In genomic region chr11:96073536-96073935, GRCh38 we compare ENCODE assay signal across 33 cellular contexts.
A peak's percentile ranks its signal among the peaks of the same experiment; 100 is the strongest.
DNase-seq lines count a peak whose midpoint lies in the region; ATAC-seq, FAIRE-seq and TF ChIP-seq lines count a peak whose summit lies in the region.
"Had no signal": no experiment of that assay in that cellular context is flagged by ENCODE, and none has a peak within 500 bp of the region (broad histone marks: within the 10 kb centered on the region; RNA-seq: fewer than 3 reads in every experiment).

No MANE protein-coding gene starts in this region.

- no peaks in the 10 kb centered on the region for H3K9me3 Mint-ChIP-seq in activated CD4-positive, alpha-beta T cell treated with anti-CD3 and anti-CD28 coated beads for 36 hours (ENCODE audit: low read depth)
- H3K9me3 Mint-ChIP-seq: natural killer cell treated with Interleukin-12 subunit alpha and Interleukin-12 subunit beta and Interleukin-15 and Interleukin-18, amount 100 ng/mL, for 72 hours; T-cell had no signal

- peaks cover 0 to 3% (median 0%) of the 10 kb centered on the region in 3 donors for H3K4me1 ChIP-seq in pancreas
- no peaks in the 10 kb centered on the region for H3K4me1 ChIP-seq in effector memory CD4-positive, alpha-beta T cell (ENCODE audit: control insufficient read depth, insufficient read depth, low read length, poor library complexity, severe bottlenecking)

- intact Hi-C loops in activated CD4-positive, alpha-beta T cell treated with anti-CD3 and anti-CD28 coated beads for 36 hours (cut with DNase I, micrococcal nuclease), result loop anchor here in 1 of 2 experiments (10.0 kb wide), 1 partner anchor 389 kb away; no protein-coding TSS in a partner anchor
- intact Hi-C loops in pancreas (cut with DNase I), result no loop called here

- H3K4me3 ChIP-seq in pancreas, result no peak overlapping the region
- H3K4me3 ChIP-seq in effector memory CD4-positive, alpha-beta T cell (ENCODE audit: insufficient read depth, low read depth, low read length, poor library complexity, severe bottlenecking), result no peak overlapping the region
- H3K4me3 ChIP-seq: esophagus muscularis mucosa, heart left ventricle, lung, SJSA1, suprapubic skin had no signal

- peaks cover 47% of the 10 kb centered on the region for H3K36me3 Mint-ChIP-seq in activated CD4-positive, alpha-beta T cell treated with anti-CD3 and anti-CD28 coated beads for 36 hours (ENCODE audit: low read depth)
- H3K36me3 Mint-ChIP-seq: natural killer cell treated with Interleukin-12 subunit alpha and Interleukin-12 subunit beta and Interleukin-15 and Interleukin-18, amount 100 ng/mL, for 72 hours had no signal

- H3K36me3 ChIP-seq in pancreas, result no peaks in the 10 kb centered on the region
- H3K36me3 ChIP-seq in effector memory CD4-positive, alpha-beta T cell (ENCODE audit: control insufficient read depth, insufficient read depth, low read length), result no peaks in the 10 kb centered on the region
- H3K36me3 ChIP-seq: SJSA1, suprapubic skin had no signal

- H3K27me3 ChIP-seq in pancreas, result no peaks in the 10 kb centered on the region
- no peaks in the 10 kb centered on the region for H3K27me3 ChIP-seq in effector memory CD4-positive, alpha-beta T cell (replicated peaks; ENCODE audit: control insufficient read depth, insufficient read depth, low read length, poor library complexity, severe bottlenecking)
- H3K27me3 ChIP-seq: esophagus muscularis mucosa, heart left ventricle, SJSA1, suprapubic skin had no signal

- POLR2A ChIA-PET in activated CD4-positive, alpha-beta T cell treated with anti-CD3 and anti-CD28 coated beads for 36 hours (lab: Charles Lee), result no interaction called here

- FAIRE-seq in pancreas (lab: Jason Lieb, UNC), result no peak
- FAIRE-seq: keratinocyte had no signal

- CTCF ChIA-PET in activated CD4-positive, alpha-beta T cell treated with anti-CD3 and anti-CD28 coated beads for 36 hours (lab: Charles Lee), result no interaction called here

- H3K27ac Mint-ChIP-seq in activated CD4-positive, alpha-beta T cell treated with anti-CD3 and anti-CD28 coated beads for 36 hours, result peak overlapping the region; percentile 63

- WGBS in pancreas, 2 donors, result 25 to 28% methylated on average over 6 of the region's 6 CpGs

- no peak for ATAC-seq in activated CD4-positive, alpha-beta T cell treated with anti-CD3 and anti-CD28 coated beads for 36 hours
- ATAC-seq in HG02759 (IDR thresholded peaks at IDR 0.05; ENCODE audit: unreplicated experiment) (peak; percentile 24), pancreas (peak; percentile 65 to 88 (median 78)), HG03159 (IDR thresholded peaks at IDR 0.05; ENCODE audit: unreplicated experiment) (no peak)
- ATAC-seq: HCT116; heart left ventricle; natural killer cell treated with Interleukin-12 subunit alpha and Interleukin-12 subunit beta and Interleukin-15 and Interleukin-18, amount 100 ng/mL, for 72 hours; T-cell had no signal

- H3K4me1 Mint-ChIP-seq in activated CD4-positive, alpha-beta T cell treated with anti-CD3 and anti-CD28 coated beads for 36 hours, result peaks cover 79% of the 10 kb centered on the region

- H3K27ac ChIP-seq in pancreas, result peak overlapping the region in 3 of 4 donors; percentile 30 to 53 (median 43)
- no peak overlapping the region for H3K27ac ChIP-seq in effector memory CD4-positive, alpha-beta T cell (ENCODE audit: insufficient read depth, low read length, poor library complexity, severe bottlenecking)
- H3K27ac ChIP-seq: 22Rv1, esophagus muscularis mucosa, RWPE1, SJSA1, suprapubic skin had no signal

- no peaks in the 10 kb centered on the region for H3K9me3 ChIP-seq in pancreas
- no peaks in the 10 kb centered on the region for H3K9me3 ChIP-seq in effector memory CD4-positive, alpha-beta T cell (ENCODE audit: control insufficient read depth, low read length)
- H3K9me3 ChIP-seq: Caco-2, esophagus muscularis mucosa, heart left ventricle, SJSA1, suprapubic skin had no signal

- no peak for DNase-seq in activated CD4-positive, alpha-beta T cell treated with anti-CD3 and anti-CD28 coated beads for 36 hours
- DNase-seq in activated CD4-positive, alpha-beta T cell treated with anti-CD3 and anti-CD28 coated beads, Interleukin-2, amount 50 U/mL, for 48 hours, result no peak
- DNase-seq in glomerular visceral epithelial cell (ENCODE audit: extremely low spot score), result peak; percentile 71
- DNase-seq in pancreas, result no peak
- DNase-seq in effector memory CD4-positive, alpha-beta T cell, result no peak
- DNase-seq in COR-L47 (lab: John Stamatoyannopoulos, UW), result no peak
- DNase-seq: activated CD4-positive, alpha-beta T cell treated with anti-CD3 and anti-CD28 coated beads, Interleukin-2, amount 50 U/mL, for 4 hours; activated CD8-positive, alpha-beta memory T cell treated with anti-CD3 and anti-CD28 coated beads, Interleukin-2, amount 50 U/mL, for 4 hours; C1 segment of cervical spinal cord; Caco-2; central memory CD4-positive, alpha-beta T cell; DMS79 treated with DMSO at 0.1 percent for 48 hours; foreskin fibroblast; GDM1; heart left ventricle; NCI-H1048; NCI-H1694; NCI-H446; NCI-H774; stimulated activated CD4-positive, alpha-beta T cell treated with anti-CD3 and anti-CD28 coated beads, Interleukin-15, amount 100 ng/mL, for 24 hours; stimulated activated CD4-positive, alpha-beta T cell treated with anti-CD3 and anti-CD28 coated beads, Interleukin-4, amount 100 ng/mL, for 4 hours; T-cell had no signal

- no peaks in the 10 kb centered on the region for H3K27me3 Mint-ChIP-seq in activated CD4-positive, alpha-beta T cell treated with anti-CD3 and anti-CD28 coated beads for 36 hours
- H3K27me3 Mint-ChIP-seq: natural killer cell treated with Interleukin-12 subunit alpha and Interleukin-12 subunit beta and Interleukin-15 and Interleukin-18, amount 100 ng/mL, for 72 hours; T-cell had no signal

- no peak overlapping the region for H3K4me3 Mint-ChIP-seq in activated CD4-positive, alpha-beta T cell treated with anti-CD3 and anti-CD28 coated beads for 36 hours
- H3K4me3 Mint-ChIP-seq: T-cell had no signal

- TF ChIP-seq CTCF in pancreas (IDR thresholded peaks at IDR 0.05), result no peak

Comparison
In these comparisons a context has a peak if more than half of its experiments do, and no peak if none do; other contexts are left out.
1. ATAC-seq: peak in HG02759 (single experiment) and pancreas (4 of 4); none in activated CD4-positive, alpha-beta T cell treated with anti-CD3 and anti-CD28 coated beads for 36 hours (single experiment) and HG03159 (single experiment).